ENCODE assay signal across 19 cellular contexts in genomic region chr14:95675486-95675885, GRCh38. TPM values are rescaled to one million over a fixed set of nuclear protein-coding genes. Genes with fewer than 3 reads are reported as not detected.
DNase-seq lines count a peak whose midpoint lies in the region; ATAC-seq lines count a peak whose summit lies in the region.
"Had no signal": no experiment of that assay in that cellular context is flagged by ENCODE, and none has a peak within 500 bp of the region (broad histone marks: within the 10 kb centered on the region; RNA-seq: fewer than 3 reads in every experiment).

No MANE protein-coding gene starts in this region.

- H3K4me3 Mint-ChIP-seq in naive B cell, result peak overlapping the region in 4 of 8 donors; percentile 20 to 92 (median 36)

- ATAC-seq in naive B cell (ENCODE audit: low read depth in 2 of 2) (no peak), GM19397 (IDR thresholded peaks at IDR 0.05; ENCODE audit: unreplicated experiment) (no peak)
- ATAC-seq: PC-3, SK-N-SH treated with all-trans-retinoic acid at 6 μM for 48 hours had no signal

- H3K36me3 Mint-ChIP-seq in naive B cell, result peaks cover 29 to 40% of the 10 kb centered on the region in 2 donors

- peaks cover 46 to 90% (median 76%) of the 10 kb centered on the region in 3 donors for H3K4me1 Mint-ChIP-seq in naive B cell

- peak overlapping the region; percentile 53 for H3K4me2 ChIP-seq in BLaER1
- peak overlapping the region; percentile 60 for H3K4me2 ChIP-seq in Karpas-422 (ENCODE audit: low read depth, low read length, poor library complexity, severe bottlenecking)

- no peaks in the 10 kb centered on the region for H3K79me2 ChIP-seq in Karpas-422 (ENCODE audit: low read length)

- peaks cover 0 to 6% (median 0%) of the 10 kb centered on the region in 7 donors for H3K9me3 Mint-ChIP-seq in naive B cell

- H3K9me3 ChIP-seq in BLaER1 (peaks cover 21% of the 10 kb centered on the region), Karpas-422 (ENCODE audit: low read length) (no peaks in the 10 kb centered on the region)

- H3K4me1 ChIP-seq in BLaER1, result peaks cover 96% of the 10 kb centered on the region
- peaks cover 60% of the 10 kb centered on the region for H3K4me1 ChIP-seq in Karpas-422 (ENCODE audit: low read length)

- H3K4me3 ChIP-seq in BLaER1 (no peak overlapping the region), Karpas-422 (ENCODE audit: low read length) (peak overlapping the region; percentile 18; the same call in 1 of the 2 replicates)

- peaks cover 17% of the 10 kb centered on the region for H3K36me3 ChIP-seq in BLaER1
- H3K36me3 ChIP-seq in Karpas-422 (ENCODE audit: insufficient read depth, low read length), result no peaks in the 10 kb centered on the region; the same call in 1 of the 2 replicates

- DNase-seq in Karpas-422 (peak; percentile 81), NCI-H748 (lab: John Stamatoyannopoulos, UW; ENCODE audit: unreplicated experiment) (peak; percentile 86), naive B cell (no peak), NCI-H2081 (lab: John Stamatoyannopoulos, UW) (no peak)
- DNase-seq in activated effector memory CD4-positive, alpha-beta T cell treated with anti-CD3 and anti-CD28 coated beads, Interleukin-2, amount 50 U/mL, for 16 hours, result no peak
- DNase-seq: DMS79, IMR-90, NCI-H1048, NCI-H1694, NCI-H526, PC-3, RPMI8226, SHP77 treated with DMSO at 0.1 percent for 48 hours had no signal

- H3K9ac ChIP-seq in BLaER1 (no peak overlapping the region), Karpas-422 (ENCODE audit: low read length) (peak overlapping the region; percentile 33)

- peak overlapping the region; percentile 24 for H3K27ac ChIP-seq in BLaER1
- H3K27ac ChIP-seq in Karpas-422 (ENCODE audit: low read length), result peak overlapping the region; percentile 79
- H3K27ac ChIP-seq: C4-2B had no signal

- H2AFZ ChIP-seq in Karpas-422 (ENCODE audit: low read length), result peak overlapping the region; percentile 65; the same call in 1 of the 2 replicates

- H4K20me1 ChIP-seq in BLaER1 (no peaks in the 10 kb centered on the region), Karpas-422 (ENCODE audit: insufficient read depth, low read depth, low read length) (no peaks in the 10 kb centered on the region)

- H3K27me3 ChIP-seq in BLaER1 (no peaks in the 10 kb centered on the region), Karpas-422 (ENCODE audit: low read length) (no peaks in the 10 kb centered on the region)

- no peaks in the 10 kb centered on the region for H3K27me3 Mint-ChIP-seq in naive B cell

- H3K9me2 ChIP-seq in Karpas-422 (replicated peaks; ENCODE audit: insufficient read depth, low read length), result no peaks in the 10 kb centered on the region

- peak overlapping the region in 5 of 6 donors; percentile 20 to 64 (median 44) for H3K27ac Mint-ChIP-seq in naive B cell

RNA-seq across cellular contexts. Expression of gene TCL1B, which starts 10.7 kb away (rescaled TPM):
- total RNA-seq in Karpas-422 (2014; rRNA removed; shearing (Covaris generic); ENCODE audit: low replicate concordance), result 0.37 TPM in 1 of 2 replicates, not detected in the other
- 10 to 100 TPM; 15.0 to 44.0 (median 35.9) TPM for polyA plus RNA-seq in naive B cell (ENCODE audit: low read depth in 6 of 6)
- total RNA-seq: IMR-90; MCF 10A; PC-3; T-helper 1 cell treated with Interleukin-12 subunit alpha and Interleukin-12 subunit beta and Interleukin-4 antibody, amounts not matched to agents 30 ng/mL and 1 ng/mL, for 36 hours had no signal
- polyA plus RNA-seq: IMR-90 had no signal

RNA-seq across cellular contexts. Expression of gene TCL1A, which starts 38.4 kb away (rescaled TPM):
- total RNA-seq in Karpas-422 (2014; rRNA removed; shearing (Covaris generic); ENCODE audit: low replicate concordance), result 24.1 and 52.1 TPM in 2 replicates
- polyA plus RNA-seq in naive B cell (ENCODE audit: low read depth in 6 of 6), result 1,000 to 10,000 TPM; 3,311 to 6,921 (median 4,382) TPM
- total RNA-seq: IMR-90; MCF 10A; PC-3; T-helper 1 cell treated with Interleukin-12 subunit alpha and Interleukin-12 subunit beta and Interleukin-4 antibody, amounts not matched to agents 30 ng/mL and 1 ng/mL, for 36 hours had no signal
- polyA plus RNA-seq: IMR-90 had no signal

Comparison
In these comparisons a context has a peak if more than half of its experiments do, and no peak if none do; other contexts are left out.
1. DNase-seq: peak in Karpas-422 (single experiment) and NCI-H748 (single experiment); none in naive B cell (single experiment), activated effector memory CD4-positive, alpha-beta T cell treated with anti-CD3 and anti-CD28 coated beads, Interleukin-2, amount 50 U/mL, for 16 hours (single experiment) and NCI-H2081 (0 of 2).